14 cellular contexts compared by ENCODE assay signal in genomic region chr15:69603369-69604049, GRCh38.
DNase-seq lines count a peak whose midpoint lies in the region; ATAC-seq and TF ChIP-seq lines count a peak whose summit lies in the region.
"Had no signal": no experiment of that assay in that cellular context is flagged by ENCODE, and none has a peak within 500 bp of the region (broad histone marks: within the 10 kb centered on the region; RNA-seq: fewer than 3 reads in every experiment).

No MANE protein-coding gene starts in this region.

- no peak for ATAC-seq in stimulated activated naive CD8-positive, alpha-beta T cell treated with anti-CD3 and anti-CD28 coated beads, Interleukin-15, Interleukin-2, amounts not matched to agents 100 U/mL and 50 U/mL, for 24 hours
- no peak for ATAC-seq in stimulated activated naive CD8-positive, alpha-beta T cell treated with anti-CD3 and anti-CD28 coated beads, Interleukin-15, amount 100 ng/mL, for 72 hours
- ATAC-seq: CD8-positive, alpha-beta T cell had no signal

- no peaks in the 10 kb centered on the region for H3K36me3 ChIP-seq in neuronal stem cell (replicated peaks in 1 of 2; ENCODE audit: control insufficient read depth in 2 of 2, insufficient read depth in 2 of 2, low read length in 2 of 2)
- H3K36me3 ChIP-seq: BLaER1 had no signal

- H2BK15ac ChIP-seq in neuronal stem cell (ENCODE audit: low read length), result no peak overlapping the region

- no peak overlapping the region for H2BK120ac ChIP-seq in neuronal stem cell (ENCODE audit: low read depth, low read length)

- H3K9me3 Mint-ChIP-seq in stimulated activated naive CD8-positive, alpha-beta T cell treated with anti-CD3 and anti-CD28 coated beads, Interleukin-15, amount 100 ng/mL, for 72 hours, result no peaks in the 10 kb centered on the region
- H3K9me3 Mint-ChIP-seq: CD8-positive, alpha-beta T cell; IgD-negative memory B cell had no signal

- no peak overlapping the region for H3K9ac ChIP-seq in neuronal stem cell (ENCODE audit: low read depth, low read length, poor library complexity)
- H3K9ac ChIP-seq: BLaER1 had no signal

- H4K91ac ChIP-seq in neuronal stem cell (ENCODE audit: low read depth, low read length, poor library complexity), result no peak overlapping the region

- H3K9me3 ChIP-seq in neuronal stem cell (replicated peaks in 1 of 2; ENCODE audit: control insufficient read depth in 2 of 2, insufficient read depth in 1 of 2, low read depth in 1 of 2, low read length in 2 of 2), result no peaks in the 10 kb centered on the region
- H3K9me3 ChIP-seq: BLaER1 had no signal

- no CpG with 5 or more reads among the region's 1 CpG for WGBS in neuronal stem cell (ENCODE audit: extremely low coverage in 2 of 2, insufficient read length in 2 of 2, insufficient replicate concordance in 1 of 2), 2 donors

- no peak overlapping the region for H3K4me2 ChIP-seq in neuronal stem cell (ENCODE audit: insufficient read depth, low read length, poor library complexity, severe bottlenecking)
- H3K4me2 ChIP-seq: BLaER1 had no signal

- H2BK12ac ChIP-seq in neuronal stem cell (ENCODE audit: low read length), result no peak overlapping the region

- DNase-seq in posterior vena cava (ENCODE audit: low spot score), result peak; percentile 26
- no peak for DNase-seq in stimulated activated naive CD8-positive, alpha-beta T cell treated with anti-CD3 and anti-CD28 coated beads, Interleukin-15, Interleukin-2, amounts not matched to agents 100 U/mL and 50 U/mL, for 24 hours
- no peak for DNase-seq in middle frontal gyrus (ENCODE audit: extremely low spot score, low spot score)
- no peak for DNase-seq in neuronal stem cell (ENCODE audit: low spot score)
- DNase-seq in stimulated activated naive CD8-positive, alpha-beta T cell treated with anti-CD3 and anti-CD28 coated beads, Interleukin-15, amount 100 ng/mL, for 72 hours, result no peak
- DNase-seq: ACHN; CD8-positive, alpha-beta T cell; Karpas-422; NCI-H1694 treated with DMSO at 0.1 percent for 48 hours had no signal

- H3K4me3 Mint-ChIP-seq in stimulated activated naive CD8-positive, alpha-beta T cell treated with anti-CD3 and anti-CD28 coated beads, Interleukin-15, amount 100 ng/mL, for 72 hours, result no peak overlapping the region
- H3K4me3 Mint-ChIP-seq: CD8-positive, alpha-beta T cell; IgD-negative memory B cell had no signal

- no peak overlapping the region for H4K8ac ChIP-seq in neuronal stem cell (ENCODE audit: low read depth, low read length)

- no peak overlapping the region for H3K18ac ChIP-seq in neuronal stem cell (ENCODE audit: low read length)

- peaks cover 10% of the 10 kb centered on the region for H3K4me1 Mint-ChIP-seq in stimulated activated naive CD8-positive, alpha-beta T cell treated with anti-CD3 and anti-CD28 coated beads, Interleukin-15, amount 100 ng/mL, for 72 hours

- intact Hi-C loops in posterior vena cava (cut with DNase I), result no loop called here

- H3K27me3 ChIP-seq in neuronal stem cell (ENCODE audit: control insufficient read depth in 3 of 3, insufficient read depth in 3 of 3, low read depth in 1 of 3, low read length in 3 of 3), result peaks cover 0 to 8% (median 0%) of the 10 kb centered on the region in 3 experiments

- H3K27ac Mint-ChIP-seq in stimulated activated naive CD8-positive, alpha-beta T cell treated with anti-CD3 and anti-CD28 coated beads, Interleukin-15, amount 100 ng/mL, for 72 hours, result no peak overlapping the region
- H3K27ac Mint-ChIP-seq: CD8-positive, alpha-beta T cell had no signal

- peak overlapping the region; percentile 96 for H3K27ac ChIP-seq in 22Rv1
- peak overlapping the region; percentile 86 for H3K27ac ChIP-seq in C4-2B
- H3K27ac ChIP-seq in VCaP, result peak overlapping the region; percentile 88
- no peak overlapping the region for H3K27ac ChIP-seq in neuronal stem cell (replicated peaks; ENCODE audit: low read length)
- H3K27ac ChIP-seq: BLaER1 had no signal

- no peaks in the 10 kb centered on the region for H3K79me1 ChIP-seq in neuronal stem cell (ENCODE audit: low read depth, low read length)

- no peak overlapping the region for H2AFZ ChIP-seq in neuronal stem cell (ENCODE audit: low read length)

- H3K14ac ChIP-seq in neuronal stem cell (ENCODE audit: low read length), result no peak overlapping the region

- H2AK5ac ChIP-seq in neuronal stem cell (ENCODE audit: low read depth, low read length), result no peak overlapping the region

- no peak overlapping the region for H3K23ac ChIP-seq in neuronal stem cell (ENCODE audit: low read depth, low read length, poor library complexity)

- H3K4me3 ChIP-seq in neuronal stem cell (ENCODE audit: low read length in 2 of 2), result no peak overlapping the region
- H3K4me3 ChIP-seq: BLaER1 had no signal

- TF ChIP-seq CTCF in 22Rv1 (IDR thresholded peaks at IDR 0.05) (no peak), C4-2B (conservative IDR thresholded peaks at IDR 0.05) (no peak), VCaP (conservative IDR thresholded peaks at IDR 0.05) (no peak)

- H2BK5ac ChIP-seq in neuronal stem cell (ENCODE audit: low read length), result no peak overlapping the region

- H3K4me1 ChIP-seq in neuronal stem cell (ENCODE audit: control insufficient read depth in 2 of 2, insufficient read depth in 1 of 2, low read depth in 1 of 2, low read length in 2 of 2), result peaks cover 0 to 5% of the 10 kb centered on the region in 2 donors
- H3K4me1 ChIP-seq: BLaER1 had no signal

- H3K27me3 Mint-ChIP-seq in stimulated activated naive CD8-positive, alpha-beta T cell treated with anti-CD3 and anti-CD28 coated beads, Interleukin-15, amount 100 ng/mL, for 72 hours, result peaks cover 19% of the 10 kb centered on the region

- no peak overlapping the region for H3K4ac ChIP-seq in neuronal stem cell (ENCODE audit: low read length)
